In genomic region chr17:39095309-39095686, GRCh38 we compare ENCODE assay signal across 1 cellular context.
TF ChIP-seq lines count a peak whose summit lies in the region.

No MANE protein-coding gene starts in this region.

TF ChIP-seq in WTC11, 78 proteins besides CTCF, POLR2A, EP300 and RAD21 (continued from another document):
- TF ChIP-seq ARID4B (CRISPR knock-in tag; IDR thresholded peaks at IDR 0.05; ENCODE audit: borderline replicate concordance) (no peak), ZNF396 (CRISPR knock-in tag; IDR thresholded peaks at IDR 0.05; ENCODE audit: borderline replicate concordance) (no peak), ZNF416 (CRISPR knock-in tag; IDR thresholded peaks at IDR 0.05) (no peak), ZNF425 (CRISPR knock-in tag; conservative IDR thresholded peaks at IDR 0.05) (no peak), ZNF532 (CRISPR knock-in tag; IDR thresholded peaks at IDR 0.05; ENCODE audit: borderline replicate concordance) (no peak), PRRX2 (CRISPR knock-in tag; IDR thresholded peaks at IDR 0.05) (no peak), NR2C2 (CRISPR knock-in tag; IDR thresholded peaks at IDR 0.05) (no peak), CDX4 (CRISPR knock-in tag; IDR thresholded peaks at IDR 0.05; ENCODE audit: borderline replicate concordance) (no peak), E2F1 (CRISPR knock-in tag; IDR thresholded peaks at IDR 0.05) (no peak), EMX1 (CRISPR knock-in tag; IDR thresholded peaks at IDR 0.05) (no peak), FOXJ3 (CRISPR knock-in tag; IDR thresholded peaks at IDR 0.05; ENCODE audit: borderline replicate concordance) (no peak), ZNF263 (CRISPR knock-in tag; IDR thresholded peaks at IDR 0.05; ENCODE audit: low read depth) (no peak), OVOL2 (CRISPR knock-in tag; IDR thresholded peaks at IDR 0.05; ENCODE audit: borderline replicate concordance) (no peak)
